28 cellular contexts compared by ENCODE assay signal in the genomic region with DNA sequence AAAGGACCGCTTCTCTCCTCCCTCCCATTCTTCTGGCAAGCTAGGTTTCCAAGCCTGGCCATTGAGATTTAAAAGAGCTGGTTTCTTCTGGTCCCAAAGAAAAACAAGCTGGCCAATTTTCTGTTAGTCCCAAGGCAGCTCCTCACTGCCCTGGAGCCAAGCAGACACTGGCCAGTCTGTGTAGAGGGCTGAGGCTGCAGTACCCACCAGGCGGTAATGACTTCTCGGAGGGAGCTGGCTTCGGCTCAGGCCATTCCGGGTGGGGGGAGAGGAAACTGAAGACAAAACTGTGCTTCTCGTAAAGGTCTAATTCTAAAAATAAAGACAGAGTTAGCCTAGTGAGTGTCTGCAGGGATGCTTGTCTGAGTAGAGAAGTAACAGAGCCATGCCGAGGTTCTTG.
"Had no signal": no experiment of that assay in that cellular context is flagged by ENCODE, and none has a peak within 500 bp of the region (broad histone marks: within the 10 kb centered on the region; RNA-seq: fewer than 3 reads in every experiment).

No MANE protein-coding gene starts in this region.

- H3K36me3 ChIP-seq: thyroid gland, upper lobe of right lung had no signal

- H3K27me3 ChIP-seq: hepatocyte, thyroid gland, upper lobe of right lung had no signal

- H3K27ac ChIP-seq: epithelial cell of prostate, hepatocyte, skin epidermis, thyroid gland, upper lobe of right lung, VCaP had no signal

- H3K9me3 ChIP-seq: thyroid gland, upper lobe of right lung had no signal

- H3K4me1 ChIP-seq: thyroid gland, upper lobe of right lung had no signal

- DNase-seq: activated CD4-positive, alpha-beta T cell treated with anti-CD3 and anti-CD28 coated beads for 48 hours; activated CD4-positive, alpha-beta T cell treated with anti-CD3 and anti-CD28 coated beads, Interleukin-2, amount 50 U/mL, for 48 hours; activated gamma-delta T cell treated with Interleukin-2 at 50 U/mL for 16 hours; activated naive CD4-positive, alpha-beta T cell treated with anti-CD3 and anti-CD28 coated beads, Interleukin-2, amount 50 U/mL, for 16 hours; activated T-cell treated with anti-CD3 and anti-CD28 coated beads, Interleukin-2, amount 50 U/mL, for 4 hours; dermis blood vessel endothelial cell; effector CD4-positive, alpha-beta T cell; glutamatergic neuron; immature natural killer cell; kidney; left colon; mammary epithelial cell; natural killer cell; retina; stimulated activated CD4-positive, alpha-beta T cell treated with anti-CD3 and anti-CD28 coated beads, Interleukin-12 subunit alpha, Interleukin-12 subunit beta, amount 100 ng/mL, for 4 hours; stimulated activated CD4-positive, alpha-beta T cell treated with anti-CD3 and anti-CD28 coated beads, Interleukin-4, amount 100 ng/mL, for 1 hour; stimulated activated naive CD8-positive, alpha-beta T cell treated with anti-CD3 and anti-CD28 coated beads, Interleukin-15, amount 100 ng/mL, for 72 hours; SW 1271; T-helper 9 cell; thyroid gland; upper lobe of right lung had no signal

- ATAC-seq: activated T-cell treated with anti-CD3 and anti-CD28 coated beads, Interleukin-2, amount 50 U/mL, for 4 hours; activated T-helper 17 cell treated with anti-CD3 and anti-CD28 coated beads, Interleukin-2, amount 50 U/mL, for 72 hours; left colon; natural killer cell; sciatic nerve; stimulated activated effector memory CD8-positive, alpha-beta T cell treated with anti-CD3 and anti-CD28 coated beads, Interleukin-12 subunit alpha, Interleukin-12 subunit beta, amount 100 ng/mL, for 72 hours; stimulated activated naive CD8-positive, alpha-beta T cell treated with anti-CD3 and anti-CD28 coated beads, Interleukin-15, amount 100 ng/mL, for 72 hours; upper lobe of right lung had no signal

- H2AFZ ChIP-seq: hepatocyte had no signal

- H3K4me2 ChIP-seq: hepatocyte had no signal

- H3K4me3 ChIP-seq: hepatocyte, skin epidermis, thyroid gland, upper lobe of right lung had no signal
